In the genomic region with DNA sequence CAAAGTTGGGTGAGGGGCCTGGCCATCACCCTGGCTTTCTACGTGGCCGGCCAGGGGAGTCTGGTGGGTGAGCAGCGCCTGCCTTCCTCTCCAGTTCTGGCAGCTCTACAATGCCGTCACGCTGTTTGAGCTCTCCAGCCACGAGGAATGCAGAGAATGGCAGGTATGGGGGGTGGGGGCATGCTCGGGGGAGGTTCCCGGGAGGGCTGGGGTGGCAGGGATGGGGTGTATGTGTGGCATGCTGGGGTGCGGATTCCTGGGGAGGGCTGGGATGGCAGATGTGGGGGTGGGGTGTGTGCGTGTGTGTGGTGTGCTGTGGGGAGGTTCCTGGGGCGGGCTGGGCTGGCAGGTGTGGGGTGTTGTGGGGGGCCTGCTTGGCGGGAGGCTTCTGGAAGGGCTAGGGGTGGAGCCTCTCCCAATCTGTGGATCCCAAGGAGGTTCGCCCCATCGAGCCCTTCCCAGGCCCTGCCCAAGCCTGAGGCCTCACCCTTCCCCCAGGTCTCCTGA, we compare ENCODE assay signal across 1 cellular context.
TF ChIP-seq lines count a peak whose summit lies in the region.

No MANE protein-coding gene starts in this region.

TF ChIP-seq in SK-N-SH treated with all-trans-retinoic acid at 6 μM for 48 hours, 23 proteins besides CTCF, POLR2A, EP300 and RAD21 (continued from another document):
- TF ChIP-seq PATZ1 (CRISPR knock-in tag; IDR thresholded peaks at IDR 0.05; ENCODE audit: borderline replicate concordance) (no peak), ZC3H10 (CRISPR knock-in tag; IDR thresholded peaks at IDR 0.05) (no peak), PPARA (CRISPR knock-in tag; IDR thresholded peaks at IDR 0.05; ENCODE audit: borderline replicate concordance) (no peak)
TF ChIP-seq in SK-N-SH treated with all-trans-retinoic acid at 6 μM for 48 hours: peak in this region for 0.
